ENCODE assay signal across 26 cellular contexts in genomic region chr2:10775831-10776230, GRCh38. TPM values are rescaled to one million over a fixed set of nuclear protein-coding genes. Genes with fewer than 3 reads are reported as not detected.
"Had no signal": no experiment of that assay in that cellular context is flagged by ENCODE, and none has a peak within 500 bp of the region (broad histone marks: within the 10 kb centered on the region; RNA-seq: fewer than 3 reads in every experiment).

No MANE protein-coding gene starts in this region.

- H3K9me3 Mint-ChIP-seq: activated CD4-positive, alpha-beta T cell treated with anti-CD3 and anti-CD28 coated beads, Interleukin-2, amount 10 ng/mL, durations not matched to agents 7 days and 5 days; activated CD8-positive, alpha-beta T cell treated with anti-CD3 and anti-CD28 coated beads for 36 hours; activated naive CD4-positive, alpha-beta T cell treated with anti-CD3 and anti-CD28 coated beads, Interleukin-2, amount 50 U/mL, for 72 hours; brain; memory B cell; T-helper 2 cell treated with Interferon-gamma antibody and Interleukin-4, amounts not matched to agents 5 μg/mL and 100 μg/mL, for 36 hours had no signal

- H3K27ac Mint-ChIP-seq: activated CD4-positive, alpha-beta T cell treated with anti-CD3 and anti-CD28 coated beads, Interleukin-2, amount 10 ng/mL, durations not matched to agents 7 days and 5 days; activated CD8-positive, alpha-beta memory T cell treated with anti-CD3 and anti-CD28 coated beads, Interleukin-2, amount 10 ng/mL, durations not matched to agents 7 days and 5 days; activated CD8-positive, alpha-beta T cell treated with anti-CD3 and anti-CD28 coated beads for 36 hours; activated naive CD4-positive, alpha-beta T cell treated with anti-CD3 and anti-CD28 coated beads, Interleukin-2, amount 50 U/mL, for 72 hours; memory B cell; T-helper 2 cell treated with Interferon-gamma antibody and Interleukin-4, amounts not matched to agents 5 μg/mL and 100 μg/mL, for 36 hours had no signal

- FAIRE-seq: colon, endothelial cell of umbilical vein, frontal cortex had no signal

- H3K27ac ChIP-seq: esophagus muscularis mucosa, thyroid gland had no signal

- H3K4me3 Mint-ChIP-seq: activated CD4-positive, alpha-beta T cell treated with anti-CD3 and anti-CD28 coated beads, Interleukin-2, amount 10 ng/mL, durations not matched to agents 7 days and 5 days; activated CD8-positive, alpha-beta memory T cell treated with anti-CD3 and anti-CD28 coated beads, Interleukin-2, amount 10 ng/mL, durations not matched to agents 7 days and 5 days; activated CD8-positive, alpha-beta T cell treated with anti-CD3 and anti-CD28 coated beads for 36 hours; brain; memory B cell; T-helper 2 cell treated with Interferon-gamma antibody and Interleukin-4, amounts not matched to agents 5 μg/mL and 100 μg/mL, for 36 hours had no signal

- H3K4me3 ChIP-seq: esophagus muscularis mucosa, mucosa of descending colon, thyroid gland had no signal

- H3K4me1 ChIP-seq: thyroid gland had no signal

- DNase-seq: activated CD4-positive, alpha-beta T cell treated with anti-CD3 and anti-CD28 coated beads, Interleukin-2, amount 10 ng/mL, durations not matched to agents 7 days and 5 days; activated CD4-positive, CD25-positive, alpha-beta regulatory T cell treated with anti-CD3 and anti-CD28 coated beads, Interleukin-2, amount 50 U/mL, for 72 hours; activated CD8-positive, alpha-beta memory T cell treated with anti-CD3 and anti-CD28 coated beads, Interleukin-2, amount 10 ng/mL, durations not matched to agents 7 days and 5 days; activated CD8-positive, alpha-beta T cell treated with anti-CD3 and anti-CD28 coated beads for 36 hours; activated gamma-delta T cell treated with Interleukin-2 at 50 U/mL for 16 hours; activated T-cell treated with anti-CD3 and anti-CD28 coated beads for 4 hours; caudate nucleus; effector memory CD4-positive, alpha-beta T cell; glutamatergic neuron; hippocampal formation; left ventricle myocardium superior; mucosa of descending colon; occipital lobe; stimulated activated CD4-positive, alpha-beta T cell treated with anti-CD3 and anti-CD28 coated beads, Interleukin-12 subunit alpha, Interleukin-12 subunit beta, amount 100 ng/mL, for 4 hours; stimulated activated CD4-positive, alpha-beta T cell treated with anti-CD3 and anti-CD28 coated beads, Interleukin-4, amount 100 ng/mL, for 4 hours; stimulated activated naive CD8-positive, alpha-beta T cell treated with anti-CD3 and anti-CD28 coated beads, Interleukin-15, Interleukin-2, amounts not matched to agents 100 U/mL and 50 U/mL, for 24 hours; thyroid gland had no signal

- ATAC-seq: activated CD8-positive, alpha-beta memory T cell treated with anti-CD3 and anti-CD28 coated beads, Interleukin-2, amount 10 ng/mL, durations not matched to agents 7 days and 5 days; activated CD8-positive, alpha-beta T cell treated with anti-CD3 and anti-CD28 coated beads for 36 hours; left ventricle myocardium superior; mucosa of descending colon; stimulated activated naive CD8-positive, alpha-beta T cell treated with anti-CD3 and anti-CD28 coated beads, Interleukin-15, Interleukin-2, amounts not matched to agents 100 U/mL and 50 U/mL, for 24 hours had no signal

- H3K4me1 Mint-ChIP-seq: activated CD4-positive, alpha-beta T cell treated with anti-CD3 and anti-CD28 coated beads, Interleukin-2, amount 10 ng/mL, durations not matched to agents 7 days and 5 days; memory B cell had no signal

- H3K27me3 Mint-ChIP-seq: activated CD4-positive, alpha-beta T cell treated with anti-CD3 and anti-CD28 coated beads, Interleukin-2, amount 10 ng/mL, durations not matched to agents 7 days and 5 days; activated CD8-positive, alpha-beta memory T cell treated with anti-CD3 and anti-CD28 coated beads, Interleukin-2, amount 10 ng/mL, durations not matched to agents 7 days and 5 days; activated CD8-positive, alpha-beta T cell treated with anti-CD3 and anti-CD28 coated beads for 36 hours; brain; memory B cell had no signal

- H3K27me3 ChIP-seq: esophagus muscularis mucosa, thyroid gland had no signal

- H3K9me3 ChIP-seq: esophagus muscularis mucosa, mucosa of descending colon, thyroid gland had no signal

RNA-seq across cellular contexts. Expression of gene ATP6V1C2, which starts 54.4 kb away (rescaled TPM):
- total RNA-seq: activated CD4-positive, alpha-beta T cell treated with anti-CD3 and anti-CD28 coated beads, Interleukin-2, amount 10 ng/mL, durations not matched to agents 7 days and 5 days; activated CD8-positive, alpha-beta memory T cell treated with anti-CD3 and anti-CD28 coated beads, Interleukin-2, amount 10 ng/mL, durations not matched to agents 7 days and 5 days; activated CD8-positive, alpha-beta T cell treated with anti-CD3 and anti-CD28 coated beads for 36 hours; thyroid gland had no signal
- polyA plus RNA-seq: neural cell had no signal
